In the genomic region with DNA sequence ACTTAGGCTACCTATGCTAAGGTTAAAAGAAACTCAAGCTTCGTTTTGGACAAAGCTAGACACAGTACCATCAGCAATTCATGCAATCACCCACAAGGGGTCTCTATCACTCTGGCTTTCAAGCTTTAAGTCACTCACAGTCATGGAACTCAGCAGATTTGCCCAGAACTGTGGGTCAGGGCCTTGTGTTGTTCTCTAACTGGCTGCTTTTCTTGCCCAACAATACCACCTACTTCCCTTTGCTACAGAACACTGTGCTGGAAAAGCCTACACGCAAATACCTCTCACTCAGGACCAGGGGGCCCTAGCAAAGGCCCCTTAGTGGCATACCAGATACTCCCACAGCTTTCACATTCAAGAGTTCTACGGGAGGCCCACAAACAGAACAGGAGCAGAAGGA, we compare ENCODE assay signal across 8 cellular contexts. TPM values are rescaled to one million over a fixed set of nuclear protein-coding genes. Genes with fewer than 3 reads are reported as not detected.
DNase-seq lines count a peak whose midpoint lies in the region; ATAC-seq and TF ChIP-seq lines count a peak whose summit lies in the region.

No MANE protein-coding gene starts in this region.

- intact Hi-C loops in dendritic cell treated with granulocyte-macrophage colony-stimulating factor and Interleukin-4, amounts not matched to agents 40 ng/mL and 50 ng/mL, for 4 days (cut with micrococcal nuclease) = loop anchor here (1.0 to 2.0 kb wide), 4 partner anchors 24 to 113 kb away; no protein-coding TSS in a partner anchor
- intact Hi-C loops in right lobe of liver (cut with DNase I) = loop anchor here in 1 of 2 donors (5.0 kb wide), 2 partner anchors 43 to 57 kb away; a partner anchor contains a TSS

- TF ChIP-seq CTCF in GM13977 (IDR thresholded peaks at IDR 0.05; ENCODE audit: extremely low read depth, insufficient read depth, missing control alignments) (peak; percentile 84), VCaP (conservative IDR thresholded peaks at IDR 0.05) (peak; percentile 93), right lobe of liver (IDR thresholded peaks at IDR 0.05) (peak; percentile 87 to 97 (median 93))

- H3K27ac Mint-ChIP-seq in dendritic cell treated with granulocyte-macrophage colony-stimulating factor and Interleukin-4, amounts not matched to agents 40 ng/mL and 50 ng/mL, for 4 days = peak overlapping the region; percentile 85

- no peak overlapping the region for H3K4me3 ChIP-seq in right lobe of liver

- H3K9me3 Mint-ChIP-seq in dendritic cell treated with granulocyte-macrophage colony-stimulating factor and Interleukin-4, amounts not matched to agents 40 ng/mL and 50 ng/mL, for 4 days = no peaks in the 10 kb centered on the region

- peaks cover 0 to 8% (median 0%) of the 10 kb centered on the region in 4 donors for H3K36me3 ChIP-seq in right lobe of liver

- ATAC-seq in HG02973 (IDR thresholded peaks at IDR 0.05; ENCODE audit: unreplicated experiment) (peak; percentile 76), right lobe of liver (peak; percentile 98 to 99 (median 98))

- H3K4me1 ChIP-seq in right lobe of liver = peaks cover 0 to 9% (median 0%) of the 10 kb centered on the region in 4 donors

- 6% methylated on average over 3 of the region's 3 CpGs for WGBS in right lobe of liver (ENCODE audit: insufficient coverage, low coverage, low lambda C conversion rate, missing lambda C conversion rate)

- no peaks in the 10 kb centered on the region for H3K9me3 ChIP-seq in right lobe of liver

- peak overlapping the region; percentile 8; the same call in 1 of the 2 replicates for H3K27ac ChIP-seq in VCaP
- H3K27ac ChIP-seq in right lobe of liver = peak overlapping the region; percentile 52 to 70 (median 70)

- DNase-seq in ACHN (peak; percentile 84), GM13977 (ENCODE audit: low spot score) (peak; percentile 54), NCI-H2107 (lab: John Stamatoyannopoulos, UW) (peak; percentile 17), right lobe of liver (peak in 2 of 3 donors; percentile 37 to 75)
- DNase-seq in stimulated activated naive CD4-positive, alpha-beta T cell treated with Interleukin-2 at 50 U/mL for 16 hours (lab: John Stamatoyannopoulos, UW) = peak; percentile 44

- in situ Hi-C loops in ACHN (cut with HindIII; ENCODE audit: low pct_ligation_motif_present, low pct_unique_long_range_greater_than_20kb, low sequenced_read_pairs) (no loop called here), GM13977 (cut with MboI; ENCODE audit: low pct_unique_long_range_greater_than_20kb, low sequenced_read_pairs, unreplicated experiment) (no loop called here)

- H3K4me1 Mint-ChIP-seq in dendritic cell treated with granulocyte-macrophage colony-stimulating factor and Interleukin-4, amounts not matched to agents 40 ng/mL and 50 ng/mL, for 4 days (ENCODE audit: low read depth) = peaks cover 55% of the 10 kb centered on the region

- no peaks in the 10 kb centered on the region for H3K27me3 ChIP-seq in right lobe of liver

- no peak overlapping the region for H3K4me3 Mint-ChIP-seq in dendritic cell treated with granulocyte-macrophage colony-stimulating factor and Interleukin-4, amounts not matched to agents 40 ng/mL and 50 ng/mL, for 4 days

- no peak for TF ChIP-seq POLR2A in right lobe of liver (IDR thresholded peaks at IDR 0.05)

- H3K36me3 Mint-ChIP-seq in dendritic cell treated with granulocyte-macrophage colony-stimulating factor and Interleukin-4, amounts not matched to agents 40 ng/mL and 50 ng/mL, for 4 days (ENCODE audit: low read depth) = peaks cover 81% of the 10 kb centered on the region

- H3K27me3 Mint-ChIP-seq in dendritic cell treated with granulocyte-macrophage colony-stimulating factor and Interleukin-4, amounts not matched to agents 40 ng/mL and 50 ng/mL, for 4 days = no peaks in the 10 kb centered on the region

RNA-seq across cellular contexts. Expression of a gene that starts 9.1 kb away (rescaled TPM):
- total RNA-seq in right lobe of liver = 1 to 10 TPM; 3.8 to 6.2 (median 4.8) TPM

RNA-seq across cellular contexts. Expression of a gene that starts 19.4 kb away (rescaled TPM):
- 10 to 100 TPM in 2 of 6 experiments, 1 to 10 TPM in 4; 6.1 to 13.1 (median 8.9) TPM for total RNA-seq in right lobe of liver

RNA-seq across cellular contexts. Expression of a gene that starts 19.6 kb away (rescaled TPM):
- 1 to 10 TPM in 1 of 6 experiments, under 1 TPM in 4, not detected in 1; 0.27 to 1.9 (median 0.68) TPM for total RNA-seq in right lobe of liver

RNA-seq across cellular contexts. Expression of a gene that starts 41.6 kb away (rescaled TPM):
- total RNA-seq in right lobe of liver = 100 to 1,000 TPM in 3 of 6 experiments, 10 to 100 TPM in 3; 61.8 to 108 (median 94.7) TPM

RNA-seq across cellular contexts. Expression of a gene that starts 53.2 kb away (rescaled TPM):
- total RNA-seq in right lobe of liver = not detected

Comparison
In these comparisons a context has a peak if more than half of its experiments do, and no peak if none do; other contexts are left out.
1. DNase-seq: peak in every context shown above with its lines; median percentile 84 in ACHN; 56 in right lobe of liver; 54 in GM13977; 44 in stimulated activated naive CD4-positive, alpha-beta T cell treated with Interleukin-2 at 50 U/mL for 16 hours; 17 in NCI-H2107.